Comparison of ENCODE assay signal across 13 cellular contexts in genomic region chr14:80637726-80638619, GRCh38.
DNase-seq lines count a peak whose midpoint lies in the region; FAIRE-seq and TF ChIP-seq lines count a peak whose summit lies in the region.
"Had no signal": no experiment of that assay in that cellular context is flagged by ENCODE, and none has a peak within 500 bp of the region (broad histone marks: within the 10 kb centered on the region; RNA-seq: fewer than 3 reads in every experiment).

No MANE protein-coding gene starts in this region.

- H3K9ac ChIP-seq in H1 (replicated peaks in 1 of 4; ENCODE audit: extremely low read depth in 1 of 4, low read depth in 3 of 4, low read length in 3 of 4) (no peak overlapping the region), smooth muscle cell (ENCODE audit: low read depth) (no peak overlapping the region)

- no peaks in the 10 kb centered on the region for H3K79me1 ChIP-seq in H1 (ENCODE audit: low read depth, low read length)

- DNase-seq in EH (ENCODE audit: low read depth) (peak; percentile 68), NCI-H82 treated with DMSO at 0.1 percent for 48 hours (lab: John Stamatoyannopoulos, UW; ENCODE audit: unreplicated experiment) (peak; percentile 88), H1 (ENCODE audit: low read depth in 1 of 2, low spot score in 2 of 2) (no peak), smooth muscle cell (lab: John Stamatoyannopoulos, UW; ENCODE audit: unreplicated experiment) (no peak), prostate gland (ENCODE audit: low spot score) (no peak), NCI-H1436 (lab: John Stamatoyannopoulos, UW) (no peak)
- no peak for DNase-seq in activated effector memory CD4-positive, alpha-beta T cell treated with anti-CD3 and anti-CD28 coated beads, Interleukin-2, amount 50 U/mL, for 16 hours
- DNase-seq: activated CD4-positive, alpha-beta T cell treated with anti-CD3 and anti-CD28 coated beads, Interleukin-2, amount 50 U/mL, for 1 hour; colonic mucosa; hippocampal formation; NK-92 treated with Interleukin-12 subunit alpha and Interleukin-12 subunit beta, amount 100 ng/mL, for 24 hours; SIG-M5 had no signal

- no peak overlapping the region for H2BK20ac ChIP-seq in H1 (ENCODE audit: low read length)

- CTCF ChIA-PET in H1 (lab: Charles Lee; ENCODE audit: partially characterized antibody): interaction anchor here (1.0 to 1.1 kb wide), 2 partner anchors 12 to 71 kb away, joined by 3 to 4 read pairs; no protein-coding TSS in a partner anchor

- 86% methylated on average over 10 of the region's 10 CpGs; no CpG with 5 or more reads in 1 of the 2 experiments for WGBS in H1 (ENCODE audit: extremely low coverage in 1 of 2, insufficient coverage in 1 of 2, insufficient read length in 1 of 2, insufficient replicate concordance in 2 of 2, low coverage in 1 of 2, low lambda C conversion rate in 2 of 2, missing lambda C conversion rate in 1 of 2), 2 experiments
- 85% methylated on average over 10 of the region's 10 CpGs for WGBS in smooth muscle cell (ENCODE audit: low lambda C conversion rate)
- WGBS in prostate gland: 80% methylated on average over 10 of the region's 10 CpGs

- H3K79me2 ChIP-seq in H1 (ENCODE audit: control insufficient read depth in 1 of 2, insufficient read depth in 2 of 2, low read length in 2 of 2) (no peaks in the 10 kb centered on the region), smooth muscle cell (ENCODE audit: low read depth) (no peaks in the 10 kb centered on the region)

- H3K4me1 ChIP-seq in H1 (replicated peaks in 1 of 4; ENCODE audit: control insufficient read depth in 3 of 4, insufficient read depth in 4 of 4, low read length in 3 of 4): no peaks in the 10 kb centered on the region; a peak in 1 of 7 replicates
- no peaks in the 10 kb centered on the region for H3K4me1 ChIP-seq in smooth muscle cell (ENCODE audit: low read depth)
- H3K4me1 ChIP-seq in prostate gland (replicated peaks): no peaks in the 10 kb centered on the region
- H3K4me1 ChIP-seq: colonic mucosa had no signal

- no peak for TF ChIP-seq RAD21 in H1 (IDR thresholded peaks at IDR 0.05 in 1 of 2, conservative IDR thresholded peaks at IDR 0.05 in 1 of 2; ENCODE audit: low read depth in 2 of 2, low read length in 2 of 2)

- intact Hi-C loops in prostate gland (cut with DNase I): no loop called here

- H2AK5ac ChIP-seq in H1 (ENCODE audit: low read depth, low read length): 0 out of 2 replicates have a peak overlapping the region, but pooled peaks have one; percentile 30

- no peak overlapping the region for H4K8ac ChIP-seq in H1 (ENCODE audit: extremely low read depth, insufficient read depth, low read length)

- H3K9me3 ChIP-seq in H1 (ENCODE audit: insufficient read depth in 2 of 2, low read depth in 1 of 2, low read length in 1 of 2) (no peaks in the 10 kb centered on the region), smooth muscle cell (replicated peaks; ENCODE audit: low read depth) (no peaks in the 10 kb centered on the region), prostate gland (no peaks in the 10 kb centered on the region)
- H3K9me3 ChIP-seq: colonic mucosa had no signal

- POLR2A ChIA-PET in H1 (lab: Charles Lee; ENCODE audit: partially characterized antibody): no interaction called here

- H2BK120ac ChIP-seq in H1 (replicated peaks; ENCODE audit: low read depth, low read length): no peak overlapping the region

- no peak overlapping the region for H4K91ac ChIP-seq in H1 (replicated peaks; ENCODE audit: insufficient read length, low read length)

- no peak overlapping the region for H2BK5ac ChIP-seq in H1 (ENCODE audit: low read depth, low read length)

- H4K20me1 ChIP-seq in H1 (replicated peaks in 1 of 2; ENCODE audit: control insufficient read depth in 1 of 2, insufficient read depth in 2 of 2, low read length in 2 of 2) (no peaks in the 10 kb centered on the region), smooth muscle cell (ENCODE audit: low read depth) (no peaks in the 10 kb centered on the region)

- H3K27me3 ChIP-seq in H1 (replicated peaks in 1 of 4; ENCODE audit: control insufficient read depth in 3 of 4, extremely low read depth in 1 of 4, insufficient read depth in 3 of 4, low read length in 3 of 4): no peaks in the 10 kb centered on the region
- H3K27me3 ChIP-seq in smooth muscle cell (ENCODE audit: low read depth): no peaks in the 10 kb centered on the region
- no peaks in the 10 kb centered on the region for H3K27me3 ChIP-seq in prostate gland (replicated peaks; ENCODE audit: insufficient read depth)
- H3K27me3 ChIP-seq: colonic mucosa had no signal

- no peaks in the 10 kb centered on the region for H3K36me3 ChIP-seq in H1 (ENCODE audit: control insufficient read depth in 2 of 4, insufficient read depth in 4 of 4, low read length in 3 of 4)
- H3K36me3 ChIP-seq in smooth muscle cell (ENCODE audit: low read depth): no peaks in the 10 kb centered on the region
- no peaks in the 10 kb centered on the region for H3K36me3 ChIP-seq in prostate gland
- H3K36me3 ChIP-seq: colonic mucosa had no signal

- H3K4me3 ChIP-seq in H1 (ENCODE audit: extremely low read depth in 1 of 4, insufficient read depth in 2 of 4, low read depth in 3 of 4, low read length in 4 of 4): no peak overlapping the region
- H3K4me3 ChIP-seq in smooth muscle cell: no peak overlapping the region
- H3K4me3 ChIP-seq in prostate gland: no peak overlapping the region
- H3K4me3 ChIP-seq: colonic mucosa had no signal

- H3K23ac ChIP-seq in H1 (ENCODE audit: insufficient read length): no peak overlapping the region

- H3K4me2 ChIP-seq in H1 (ENCODE audit: insufficient read depth in 1 of 2, low read depth in 2 of 2, low read length in 2 of 2) (no peak overlapping the region), smooth muscle cell (peak overlapping the region; percentile 9)

- no peak overlapping the region for H2BK12ac ChIP-seq in H1 (ENCODE audit: low read depth, low read length)

- no peak for TF ChIP-seq POLR2A in H1 (IDR thresholded peaks at IDR 0.05; ENCODE audit: control extremely low read depth in 1 of 2, low read depth in 2 of 2, low read length in 2 of 2)
- no peak for TF ChIP-seq POLR2A in prostate gland (IDR thresholded peaks at IDR 0.05)

- no peak for TF ChIP-seq EP300 in H1 (IDR thresholded peaks at IDR 0.05; ENCODE audit: borderline replicate concordance in 1 of 2, low read depth in 2 of 2, low read length in 2 of 2)

- H3K27ac ChIP-seq in H1 (ENCODE audit: low read depth, low read length) (no peak overlapping the region), smooth muscle cell (ENCODE audit: low read depth) (no peak overlapping the region), prostate gland (no peak overlapping the region)
- H3K27ac ChIP-seq: colonic mucosa had no signal

- H2AFZ ChIP-seq in H1 (ENCODE audit: low read length) (no peak overlapping the region), smooth muscle cell (ENCODE audit: low read depth) (no peak overlapping the region)

- no peak overlapping the region for H3K14ac ChIP-seq in H1 (ENCODE audit: insufficient read length)

- H3F3A ChIP-seq in smooth muscle cell (ENCODE audit: low read depth): no peaks in the 10 kb centered on the region

- H3K18ac ChIP-seq in H1 (ENCODE audit: extremely low read depth, low read length): no peak overlapping the region

- H3K4ac ChIP-seq in H1 (replicated peaks; ENCODE audit: insufficient read length, low read depth, low read length): no peak overlapping the region

- no peaks in the 10 kb centered on the region for H3K23me2 ChIP-seq in H1 (ENCODE audit: low read depth, low read length)

- no peak for FAIRE-seq in H1 (lab: Jason Lieb, UNC)
- FAIRE-seq: GM18507 had no signal

- no peak overlapping the region for H3K56ac ChIP-seq in H1 (replicated peaks; ENCODE audit: insufficient read length, low read depth, low read length)

- H4K5ac ChIP-seq in H1 (ENCODE audit: insufficient read length, low read depth, low read length): no peak overlapping the region

- TF ChIP-seq CTCF in H1 (IDR thresholded peaks at IDR 0.05; ENCODE audit: control extremely low read depth in 1 of 3, insufficient read depth in 1 of 3, low read depth in 1 of 3, low read length in 3 of 3) (no peak), smooth muscle cell (IDR thresholded peaks at IDR 0.05; ENCODE audit: borderline replicate concordance, insufficient read depth, poor library complexity, severe bottlenecking) (no peak), prostate gland (IDR thresholded peaks at IDR 0.05) (no peak)

- H2BK15ac ChIP-seq in H1 (ENCODE audit: low read length): no peak overlapping the region

TF ChIP-seq in H1, 55 proteins besides CTCF, POLR2A, EP300 and RAD21 (continues in another document):
- TF ChIP-seq ATF3 (IDR thresholded peaks at IDR 0.05; ENCODE audit: insufficient read depth, low read depth, low read length) (no peak), E2F6 (IDR thresholded peaks at IDR 0.05) (no peak), NANOG (IDR thresholded peaks at IDR 0.05; ENCODE audit: insufficient read depth, low read depth, low read length, poor library complexity, severe bottlenecking) (no peak), HDAC2 (IDR thresholded peaks at IDR 0.05; ENCODE audit: borderline replicate concordance in 1 of 2, low read depth in 2 of 2, low read length in 2 of 2) (no peak), CTBP2 (IDR thresholded peaks at IDR 0.05; ENCODE audit: borderline replicate concordance, insufficient read depth, insufficient read length, low read length) (no peak), PHF8 (conservative IDR thresholded peaks at IDR 0.05; ENCODE audit: low read depth, low read length) (no peak), RBBP5 (IDR thresholded peaks at IDR 0.05; ENCODE audit: borderline replicate concordance, low read depth, low read length) (no peak), GABPA (IDR thresholded peaks at IDR 0.05; ENCODE audit: borderline replicate concordance, insufficient read depth, low read length) (no peak), KDM1A (IDR thresholded peaks at IDR 0.05; ENCODE audit: borderline replicate concordance, low read length) (no peak), NRF1 (IDR thresholded peaks at IDR 0.05; ENCODE audit: low read depth, low read length) (no peak), SP1 (IDR thresholded peaks at IDR 0.05; ENCODE audit: low read depth, low read length) (no peak), JUND (IDR thresholded peaks at IDR 0.05; ENCODE audit: low read length) (no peak), SP2 (IDR thresholded peaks at IDR 0.05; ENCODE audit: low read length) (no peak), CREB1 (IDR thresholded peaks at IDR 0.05) (no peak), ZNF274 (IDR thresholded peaks at IDR 0.05; ENCODE audit: borderline replicate concordance, extremely low read depth, low read length) (no peak), KDM5A (IDR thresholded peaks at IDR 0.05; ENCODE audit: low read length) (no peak)

Comparison
In these comparisons a context has a peak if more than half of its experiments do, and no peak if none do; other contexts are left out.
1. DNase-seq: peak in EH (single experiment) and NCI-H82 treated with DMSO at 0.1 percent for 48 hours (single experiment); none in H1 (0 of 2), smooth muscle cell (single experiment), prostate gland (single experiment), NCI-H1436 (single experiment) and activated effector memory CD4-positive, alpha-beta T cell treated with anti-CD3 and anti-CD28 coated beads, Interleukin-2, amount 50 U/mL, for 16 hours (single experiment).